In the genomic region with DNA sequence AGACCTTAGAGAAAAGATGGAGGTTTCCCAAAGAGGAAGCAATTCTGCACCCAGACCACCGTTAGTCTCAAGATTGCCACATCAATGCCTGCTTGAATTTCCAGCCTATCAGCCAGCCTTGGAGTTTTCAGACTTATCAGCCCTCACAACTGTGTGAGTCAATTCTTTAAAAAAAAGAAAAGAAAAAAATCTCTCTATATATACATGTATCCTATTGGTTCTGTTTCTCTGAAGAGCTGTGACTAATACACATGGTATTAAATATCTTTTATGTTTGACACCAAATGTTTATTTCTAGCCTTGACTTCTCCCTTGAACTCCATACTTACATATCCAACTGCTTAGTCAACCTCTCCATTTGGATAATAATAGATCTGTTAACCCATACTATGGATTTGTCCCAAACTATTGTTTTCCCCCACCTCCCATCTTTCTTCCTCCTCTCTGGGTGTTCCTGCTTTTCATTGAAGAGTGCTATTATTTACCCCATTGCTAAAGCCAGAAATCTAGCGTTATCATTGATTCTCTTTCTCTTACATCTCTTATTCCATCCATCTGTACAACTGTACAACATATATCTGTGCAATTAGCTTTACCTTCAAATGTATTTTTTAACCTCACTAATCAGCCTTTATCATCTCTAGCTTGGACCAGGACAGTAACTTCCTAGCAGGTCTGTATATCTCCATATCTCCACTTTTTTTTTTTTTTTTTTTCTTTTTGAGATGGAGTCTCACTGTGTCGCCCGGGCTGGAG, we compare ENCODE assay signal across 11 cellular contexts. TPM values are rescaled to one million over a fixed set of nuclear protein-coding genes. Genes with fewer than 3 reads are reported as not detected.
DNase-seq lines count a peak whose midpoint lies in the region; ATAC-seq and TF ChIP-seq lines count a peak whose summit lies in the region.
"Had no signal": no experiment of that assay in that cellular context is flagged by ENCODE, and none has a peak within 500 bp of the region (broad histone marks: within the 10 kb centered on the region; RNA-seq: fewer than 3 reads in every experiment).

No MANE protein-coding gene starts in this region.

- TF ChIP-seq POLR2A in HCT116 (IDR thresholded peaks at IDR 0.05; ENCODE audit: borderline replicate concordance, extremely low read depth, insufficient read depth, insufficient read length) (no peak), gastroesophageal sphincter (IDR thresholded peaks at IDR 0.05) (no peak)

- RAD21 ChIA-PET in HCT116 (lab: Charles Lee; ENCODE audit: low non-redundant PET in 1 of 2, low total read pairs in 2 of 2, uncharacterized antibody in 2 of 2, unreplicated experiment in 2 of 2), result interaction anchor here in 1 of 2 experiments (0.5 kb wide), 1 partner anchor 61 kb away, joined by 4 read pairs; no protein-coding TSS in a partner anchor

- peaks cover 34% of the 10 kb centered on the region for H3F3A ChIP-seq in SK-N-SH (replicated peaks; ENCODE audit: insufficient read depth)

- TF ChIP-seq CTCF in HCT116 (IDR thresholded peaks at IDR 0.05 in 2 of 3, conservative IDR thresholded peaks at IDR 0.05 in 1 of 3; ENCODE audit: borderline replicate concordance in 1 of 3, insufficient read depth in 1 of 3, low read depth in 2 of 3, low read length in 2 of 3) (no peak), SK-N-SH (IDR thresholded peaks at IDR 0.05) (no peak), fibroblast of the aortic adventitia (IDR thresholded peaks at IDR 0.05; ENCODE audit: insufficient read depth, low read length) (no peak), gastroesophageal sphincter (IDR thresholded peaks at IDR 0.05) (no peak), OCI-LY7 (conservative IDR thresholded peaks at IDR 0.05; ENCODE audit: low read length) (no peak)

- no peaks in the 10 kb centered on the region for H4K20me1 ChIP-seq in HCT116 (ENCODE audit: insufficient read depth)
- H4K20me1 ChIP-seq in SK-N-SH (ENCODE audit: insufficient read depth), result no peaks in the 10 kb centered on the region
- no peaks in the 10 kb centered on the region for H4K20me1 ChIP-seq in OCI-LY7 (ENCODE audit: insufficient read depth, low read length)

- H3K4me3 ChIP-seq in HCT116 (replicated peaks in 1 of 2; ENCODE audit: low read depth in 1 of 2, low read length in 2 of 2) (peak overlapping the region in 1 of 2 experiments; percentile 26; a peak in 2 of 4 replicates), SK-N-SH (ENCODE audit: low read depth in 2 of 2, low read length in 1 of 2) (peak overlapping the region in 1 of 2 experiments; percentile 35; a peak in 1 of 4 replicates), fibroblast of the aortic adventitia (ENCODE audit: low read depth, low read length) (peak overlapping the region; percentile 45), gastroesophageal sphincter (no peak overlapping the region), OCI-LY7 (ENCODE audit: low read depth, low read length, poor library complexity, severe bottlenecking) (no peak overlapping the region)

- H3K4me2 ChIP-seq in HCT116 (ENCODE audit: low read length) (peak overlapping the region; percentile 71), SK-N-SH (peak overlapping the region; percentile 70; the same call in 1 of the 2 replicates), OCI-LY7 (ENCODE audit: low read length) (no peak overlapping the region)

- H3K9me3 ChIP-seq in HCT116 (ENCODE audit: control insufficient read depth in 1 of 2, insufficient read depth in 1 of 2, low read depth in 1 of 2, low read length in 2 of 2), result no peaks in the 10 kb centered on the region
- no peaks in the 10 kb centered on the region for H3K9me3 ChIP-seq in SK-N-SH
- no peaks in the 10 kb centered on the region for H3K9me3 ChIP-seq in gastroesophageal sphincter
- no peaks in the 10 kb centered on the region for H3K9me3 ChIP-seq in OCI-LY7 (ENCODE audit: low read length)

- TF ChIP-seq RAD21 in HCT116 (IDR thresholded peaks at IDR 0.05; ENCODE audit: low read depth) (no peak), SK-N-SH (IDR thresholded peaks at IDR 0.05; ENCODE audit: low read length) (no peak)

- H3K79me2 ChIP-seq in HCT116 (ENCODE audit: insufficient read depth, low read length) (no peaks in the 10 kb centered on the region), SK-N-SH (ENCODE audit: insufficient read depth) (no peaks in the 10 kb centered on the region), OCI-LY7 (ENCODE audit: insufficient read depth, low read depth, low read length) (no peaks in the 10 kb centered on the region)

- intact Hi-C loops in HCT116 (cut with micrococcal nuclease) (no loop called here), OCI-LY7 (cut with micrococcal nuclease; ENCODE audit: unreplicated experiment) (no loop called here)

- 58% methylated on average over 4 of the region's 4 CpGs for WGBS in SK-N-SH (ENCODE audit: low lambda C conversion rate)
- WGBS in gastroesophageal sphincter (ENCODE audit: low coverage in 1 of 2), 2 donors, result 55 to 70% methylated on average over 2 of the region's 4 CpGs

- DNase-seq in A172 (ENCODE audit: low spot score) (peak; percentile 96), HCT116 (ENCODE audit: low read depth, low spot score) (peak; percentile 68), SK-N-SH (no peak), fibroblast of the aortic adventitia (ENCODE audit: low read depth) (peak; percentile 97), NCI-H510A (lab: John Stamatoyannopoulos, UW) (no peak), OCI-LY7 (ENCODE audit: low spot score) (no peak)
- DNase-seq in activated effector memory CD4-positive, alpha-beta T cell treated with Interleukin-2 at 50 U/mL for 16 hours, result no peak
- DNase-seq: activated T-cell treated with anti-CD3 and anti-CD28 coated beads, Interleukin-2, amount 50 U/mL, for 24 hours; CD4-positive, alpha-beta memory T cell; NCI-H1105 treated with DMSO at 0.1 percent for 48 hours had no signal

- TF ChIP-seq EP300 in SK-N-SH (IDR thresholded peaks at IDR 0.05; ENCODE audit: borderline replicate concordance in 1 of 2, low read depth in 1 of 2, low read length in 1 of 2) (peak in 1 of 2 experiments; percentile 73; a peak in 2 of 4 replicates), gastroesophageal sphincter (IDR thresholded peaks at IDR 0.05) (no peak)

- H3K36me3 ChIP-seq in HCT116 (ENCODE audit: control insufficient read depth in 1 of 2, insufficient read depth in 2 of 2, low read length in 2 of 2) (no peaks in the 10 kb centered on the region), SK-N-SH (replicated peaks in 1 of 2; ENCODE audit: control insufficient read depth in 1 of 2, insufficient read depth in 2 of 2, low read length in 1 of 2) (no peaks in the 10 kb centered on the region), gastroesophageal sphincter (no peaks in the 10 kb centered on the region), OCI-LY7 (ENCODE audit: insufficient read depth, low read length) (no peaks in the 10 kb centered on the region)

- no TSS peak for BruUV-seq in HCT116 (replicated peaks; lab: Mats Ljungman, UMichigan)
- BruUV-seq in OCI-LY7 (replicated peaks; lab: Mats Ljungman, UMichigan), result no TSS peak

- CTCF ChIA-PET in HCT116 (lab: Charles Lee) (no interaction called here), SK-N-SH (lab: Yijun Ruan, JAX) (interaction anchor here (0.6 kb wide), 1 partner anchor 76 kb away, joined by 3 read pairs; no protein-coding TSS in a partner anchor), OCI-LY7 (lab: Charles Lee; ENCODE audit: unreplicated experiment) (no interaction called here)

- H3K4me1 ChIP-seq in HCT116 (ENCODE audit: control insufficient read depth in 1 of 2, insufficient read depth in 2 of 2, low read length in 2 of 2), result peaks cover 63 to 91% of the 10 kb centered on the region in 2 experiments
- H3K4me1 ChIP-seq in SK-N-SH (ENCODE audit: control insufficient read depth in 1 of 2, insufficient read depth in 2 of 2, low read depth in 1 of 2, low read length in 1 of 2), result peaks cover 2 to 18% of the 10 kb centered on the region in 2 experiments; a peak in 2 of 4 replicates
- H3K4me1 ChIP-seq in gastroesophageal sphincter, result peaks cover 3 to 16% (median 4%) of the 10 kb centered on the region in 3 donors
- peaks cover 23% of the 10 kb centered on the region for H3K4me1 ChIP-seq in OCI-LY7 (ENCODE audit: insufficient read depth, low read length, poor library complexity, severe bottlenecking)

- peak overlapping the region; percentile 90 for H3K27ac ChIP-seq in HCT116 (ENCODE audit: low read depth, low read length)
- peak overlapping the region in 1 of 2 experiments; percentile 89; a peak in 2 of 4 replicates for H3K27ac ChIP-seq in SK-N-SH (ENCODE audit: low read depth in 2 of 2, low read length in 1 of 2)
- peak overlapping the region in 1 of 4 donors; percentile 24 for H3K27ac ChIP-seq in gastroesophageal sphincter
- no peak overlapping the region for H3K27ac ChIP-seq in OCI-LY7 (ENCODE audit: low read depth, low read length, poor library complexity, severe bottlenecking)

- no peaks in the 10 kb centered on the region for H3K27me3 ChIP-seq in HCT116 (ENCODE audit: insufficient read depth, low read length)
- H3K27me3 ChIP-seq in SK-N-SH (ENCODE audit: insufficient read depth), result no peaks in the 10 kb centered on the region
- no peaks in the 10 kb centered on the region for H3K27me3 ChIP-seq in gastroesophageal sphincter

- peak overlapping the region; percentile 44 for H2AFZ ChIP-seq in HCT116 (ENCODE audit: low read depth, low read length, poor library complexity, severe bottlenecking)
- H2AFZ ChIP-seq in SK-N-SH (ENCODE audit: low read depth), result peak overlapping the region; percentile 61; the same call in 1 of the 2 replicates
- H2AFZ ChIP-seq in OCI-LY7 (ENCODE audit: low read length), result no peak overlapping the region

- peak overlapping the region; percentile 47 for H3K9ac ChIP-seq in HCT116 (ENCODE audit: low read length)
- peak overlapping the region; percentile 71 for H3K9ac ChIP-seq in SK-N-SH

- POLR2A ChIA-PET in HCT116 (lab: Charles Lee) (interaction anchor here (1.5 kb wide), 1 partner anchor 12 kb away, joined by 3 read pairs; no protein-coding TSS in a partner anchor), SK-N-SH (lab: Yijun Ruan, JAX) (no interaction called here), OCI-LY7 (lab: Charles Lee) (no interaction called here)

- ATAC-seq in HCT116, result peak; percentile 74
- ATAC-seq in gastroesophageal sphincter, result no peak

- no peaks in the 10 kb centered on the region for H3K9me2 ChIP-seq in HCT116 (ENCODE audit: insufficient read depth)
- no peaks in the 10 kb centered on the region for H3K9me2 ChIP-seq in SK-N-SH
- no peaks in the 10 kb centered on the region for H3K9me2 ChIP-seq in OCI-LY7 (ENCODE audit: insufficient read depth, low read length)

TF ChIP-seq in SK-N-SH, 30 proteins besides CTCF, POLR2A, EP300 and RAD21 (continues in another document):
- TF ChIP-seq RFX5 (IDR thresholded peaks at IDR 0.05; ENCODE audit: low read length), result no peak
- peak; percentile 43; the same call in 1 of the 2 replicates for TF ChIP-seq POLR2AphosphoS5 (IDR thresholded peaks at IDR 0.05; ENCODE audit: low read depth, low read length)

RNA-seq across cellular contexts. Expression of gene EID3, which starts 22.7 kb away (rescaled TPM):
- 1.1 and 5.7 TPM in 2 replicates for total RNA-seq in A172 (2014; rRNA removed; shearing (Covaris generic))
- 3.0 TPM for total RNA-seq in HCT116 (2021; ENCODE audit: unreplicated experiment)
- polyA plus RNA-seq in HCT116 (2012), result 0.49 and 1.3 TPM in 2 replicates
- 0.75 and 0.92 TPM in 2 replicates for polyA plus RNA-seq in SK-N-SH (2012; rRNA removed)
- 0.33 and 0.43 TPM in 2 replicates for polyA plus RNA-seq in SK-N-SH (2012; cell fraction: cytosol; rRNA removed)
- polyA plus RNA-seq in SK-N-SH (2012; cell fraction: nucleus; rRNA removed), result 3.8 and 4.5 TPM in 2 replicates
- total RNA-seq in fibroblast of the aortic adventitia (ENCODE audit: low replicate concordance), result 14.9 and 55.9 TPM in 2 replicates
- total RNA-seq in gastroesophageal sphincter, result 10 to 100 TPM in 3 of 4 donors, 1 to 10 TPM in 1; 6.2 to 24.9 (median 15.0) TPM
- total RNA-seq in OCI-LY7 (2014; rRNA removed; shearing (Covaris generic)), result 7.2 and 8.2 TPM in 2 replicates
- total RNA-seq in OCI-LY7 (2022), result 5.1 and 5.5 TPM in 2 replicates

Comparison
In these comparisons a context has a peak if more than half of its experiments do, and no peak if none do; other contexts are left out.
1. DNase-seq: peak in A172 (single experiment), HCT116 (single experiment) and fibroblast of the aortic adventitia (single experiment); none in SK-N-SH (single experiment), NCI-H510A (single experiment), activated effector memory CD4-positive, alpha-beta T cell treated with Interleukin-2 at 50 U/mL for 16 hours (single experiment) and OCI-LY7 (single experiment).